20 cellular contexts compared by ENCODE assay signal in genomic region chr21:33293136-33293535, GRCh38. TPM values are rescaled to one million over a fixed set of nuclear protein-coding genes. Genes with fewer than 3 reads are reported as not detected.
A peak's percentile ranks its signal among the peaks of the same experiment; 100 is the strongest.
DNase-seq lines count a peak whose midpoint lies in the region; ATAC-seq and TF ChIP-seq lines count a peak whose summit lies in the region.
"Had no signal": no experiment of that assay in that cellular context is flagged by ENCODE, and none has a peak within 500 bp of the region (broad histone marks: within the 10 kb centered on the region; RNA-seq: fewer than 3 reads in every experiment).

No MANE protein-coding gene starts in this region.

- no peaks in the 10 kb centered on the region for H3K9me3 Mint-ChIP-seq in activated naive CD4-positive, alpha-beta T cell treated with anti-CD3 and anti-CD28 coated beads, Interleukin-2, amount 50 U/mL, for 72 hours
- no peaks in the 10 kb centered on the region for H3K9me3 Mint-ChIP-seq in T-cell

- intact Hi-C loops in stomach (cut with DNase I; ENCODE audit: low total_unique reads), result no loop called here
- intact Hi-C loops in left lung (cut with DNase I), result no loop called here

- DNase-seq in activated naive CD4-positive, alpha-beta T cell treated with anti-CD3 and anti-CD28 coated beads, Interleukin-2, amount 50 U/mL, for 72 hours (ENCODE audit: low spot score in 2 of 2), result no peak
- DNase-seq in activated naive CD4-positive, alpha-beta T cell treated with Interleukin-2 at 50 U/mL for 16 hours, result no peak
- DNase-seq in T-cell (no peak), stomach (no peak), SIG-M5 treated with dmso at 0.1 percent for 504 hours (lab: John Stamatoyannopoulos, UW; ENCODE audit: unreplicated experiment) (no peak), H4 (ENCODE audit: low spot score) (no peak), left lung (no peak)
- DNase-seq: activated CD4-positive, alpha-beta T cell treated with anti-CD3 and anti-CD28 coated beads for 1 hour; activated effector memory CD4-positive, alpha-beta T cell treated with Interleukin-2 at 50 U/mL for 16 hours; central memory CD4-positive, alpha-beta T cell; DMS 273 treated with DMSO at 0.1 percent for 48 hours; effector memory CD4-positive, alpha-beta T cell; esophagus squamous epithelium; kidney glomerular epithelial cell; NCI-H2107; RPMI8226 had no signal

- TF ChIP-seq EP300 in stomach (IDR thresholded peaks at IDR 0.05), result no peak

- peak overlapping the region; percentile 65 for H3K27ac ChIP-seq in layer of hippocampus (ENCODE audit: low read depth, low read length)
- peak overlapping the region in 4 of 5 donors; percentile 9 to 35 (median 29) for H3K27ac ChIP-seq in stomach
- H3K27ac ChIP-seq in left lung, result no peak overlapping the region
- H3K27ac ChIP-seq: esophagus squamous epithelium, gastroesophageal sphincter had no signal

- peaks cover 8 to 35% (median 20%) of the 10 kb centered on the region in 4 donors for H3K4me1 ChIP-seq in stomach
- H3K4me1 ChIP-seq in left lung, result peaks cover 0 to 5% of the 10 kb centered on the region in 2 donors

- H3K27me3 ChIP-seq in layer of hippocampus (ENCODE audit: control insufficient read depth, insufficient read depth, low read length) (no peaks in the 10 kb centered on the region), stomach (no peaks in the 10 kb centered on the region), left lung (no peaks in the 10 kb centered on the region)
- H3K27me3 ChIP-seq: esophagus squamous epithelium, gastroesophageal sphincter had no signal

- CTCF ChIA-PET in T-cell (lab: Charles Lee), result no interaction called here

- POLR2A ChIA-PET in T-cell (lab: Charles Lee), result interaction anchor here in 1 of 2 donors (1.1 kb wide), 1 partner anchor 68 kb away, joined by 3 read pairs; no protein-coding TSS in a partner anchor

- ATAC-seq in activated naive CD4-positive, alpha-beta T cell treated with anti-CD3 and anti-CD28 coated beads, Interleukin-2, amount 50 U/mL, for 72 hours, result no peak
- ATAC-seq in T-cell (replicated peaks in 1 of 4) (peak in 1 of 4 experiments; percentile 10), left lung (no peak)
- ATAC-seq: gastroesophageal sphincter, HepG2, mucosa of descending colon had no signal

- H3K4me3 Mint-ChIP-seq in T-cell, result peak overlapping the region in 1 of 3 donors; percentile 75

- H3K9me3 ChIP-seq in stomach (no peaks in the 10 kb centered on the region), left lung (no peaks in the 10 kb centered on the region)
- H3K9me3 ChIP-seq: esophagus squamous epithelium, gastroesophageal sphincter, mucosa of descending colon had no signal

- H3K36me3 ChIP-seq in stomach, result peaks cover 11 to 97% (median 86%) of the 10 kb centered on the region in 4 donors
- peaks cover 0 to 98% of the 10 kb centered on the region in 2 donors for H3K36me3 ChIP-seq in left lung

- no peak for TF ChIP-seq CTCF in stomach (IDR thresholded peaks at IDR 0.05)
- no peak for TF ChIP-seq CTCF in left lung (IDR thresholded peaks at IDR 0.05)

- H3K4me1 Mint-ChIP-seq in T-cell, result peaks cover 33 to 39% (median 34%) of the 10 kb centered on the region in 3 donors

- 53 to 82% (median 68%) methylated on average over 5 to 7 of the region's 7 CpGs for WGBS in stomach, 5 donors

- H3K4me3 ChIP-seq in stomach (no peak overlapping the region), left lung (no peak overlapping the region)
- H3K4me3 ChIP-seq: esophagus squamous epithelium, gastroesophageal sphincter, mucosa of descending colon had no signal

- peak overlapping the region; percentile 33 to 90 for H3K27ac Mint-ChIP-seq in activated naive CD4-positive, alpha-beta T cell treated with anti-CD3 and anti-CD28 coated beads, Interleukin-2, amount 50 U/mL, for 72 hours
- peak overlapping the region; percentile 91 to 95 for H3K27ac Mint-ChIP-seq in T-cell

- H3K36me3 Mint-ChIP-seq in activated naive CD4-positive, alpha-beta T cell treated with anti-CD3 and anti-CD28 coated beads, Interleukin-2, amount 50 U/mL, for 72 hours, result peaks cover 0 to 28% of the 10 kb centered on the region in 2 donors
- peaks cover 41% of the 10 kb centered on the region for H3K36me3 Mint-ChIP-seq in T-cell

- no peak for TF ChIP-seq POLR2A in stomach (IDR thresholded peaks at IDR 0.05)

- no peaks in the 10 kb centered on the region for H3K27me3 Mint-ChIP-seq in T-cell

RNA-seq across cellular contexts. Expression of gene IL10RB, which starts 27.0 kb away (rescaled TPM):
- total RNA-seq in activated naive CD4-positive, alpha-beta T cell treated with anti-CD3 and anti-CD28 coated beads, Interleukin-2, amount 50 U/mL, for 72 hours, result 10 to 100 TPM; 21.4 to 33.5 TPM
- 10 to 100 TPM; 19.5 to 29.6 (median 25.6) TPM for total RNA-seq in T-cell
- 10 to 100 TPM in 4 of 5 donors, not detected in 1; 10.3 to 55.3 (median 40.0) TPM for total RNA-seq in stomach
- polyA plus RNA-seq in stomach, result 10 to 100 TPM; 12.7 to 18.8 (median 18.3) TPM
- 107 and 111 TPM in 2 replicates for total RNA-seq in H4 (2014; rRNA removed; shearing (Covaris generic))
- 10 to 100 TPM; 42.3 to 48.2 TPM for total RNA-seq in left lung

RNA-seq across cellular contexts. Expression of gene IFNAR1, which starts 31.6 kb away (rescaled TPM):
- 10 to 100 TPM; 21.9 to 26.4 TPM for total RNA-seq in activated naive CD4-positive, alpha-beta T cell treated with anti-CD3 and anti-CD28 coated beads, Interleukin-2, amount 50 U/mL, for 72 hours
- total RNA-seq in T-cell (10 to 100 TPM; 22.1 to 51.1 (median 45.6) TPM), stomach (10 to 100 TPM in 3 of 5 donors, 1 to 10 TPM in 2; 2.6 to 34.5 (median 14.3) TPM), left lung (10 to 100 TPM; 63.4 to 71.3 TPM)
- 10 to 100 TPM in 2 of 3 donors, 1 to 10 TPM in 1; 8.3 to 11.8 (median 10.6) TPM for polyA plus RNA-seq in stomach
- 7.7 and 12.1 TPM in 2 replicates for total RNA-seq in H4 (2014; rRNA removed; shearing (Covaris generic))

Comparison
In these comparisons a context has a peak if more than half of its experiments do, and no peak if none do; other contexts are left out.
1. H3K27ac ChIP-seq: peak in layer of hippocampus (single experiment) and stomach (4 of 5); none in left lung (0 of 2).